ENCODE assay signal across 20 cellular contexts in genomic region chr9:37974506-37975173, GRCh38.
A peak's percentile ranks its signal among the peaks of the same experiment; 100 is the strongest.
DNase-seq lines count a peak whose midpoint lies in the region; ATAC-seq and TF ChIP-seq lines count a peak whose summit lies in the region.
"Had no signal": no experiment of that assay in that cellular context is flagged by ENCODE, and none has a peak within 500 bp of the region (broad histone marks: within the 10 kb centered on the region; RNA-seq: fewer than 3 reads in every experiment).

No MANE protein-coding gene starts in this region.

- 66% methylated on average over 16 of the region's 18 CpGs for WGBS in SK-N-SH (ENCODE audit: low lambda C conversion rate)
- WGBS in endodermal cell (ENCODE audit: insufficient coverage in 1 of 2, insufficient read length in 1 of 2), 2 experiments = 87 to 92% methylated on average over 13 to 18 of the region's 18 CpGs

- POLR2A ChIA-PET in SK-N-SH (lab: Yijun Ruan, JAX) = no interaction called here
- POLR2A ChIA-PET in CD8-positive, alpha-beta T cell (lab: Charles Lee) = no interaction called here

- H3F3A ChIP-seq in SK-N-SH (replicated peaks; ENCODE audit: insufficient read depth) = peaks cover 10% of the 10 kb centered on the region

- TF ChIP-seq CTCF in SK-N-SH (IDR thresholded peaks at IDR 0.05) (no peak), osteoblast (IDR thresholded peaks at IDR 0.05; ENCODE audit: extremely low read depth, low read depth, low read length) (no peak), endodermal cell (conservative IDR thresholded peaks at IDR 0.05) (no peak)
- TF ChIP-seq CTCF in CD8-positive, alpha-beta T cell (IDR thresholded peaks at IDR 0.05) = no peak

- no peak overlapping the region for H3K4me3 Mint-ChIP-seq in CD8-positive, alpha-beta T cell
- no peak overlapping the region for H3K4me3 Mint-ChIP-seq in endodermal cell
- H3K4me3 Mint-ChIP-seq: CD4-positive, alpha-beta memory T cell; immature natural killer cell; natural killer cell had no signal

- no peaks in the 10 kb centered on the region for H3K4me1 Mint-ChIP-seq in CD8-positive, alpha-beta T cell (ENCODE audit: low read depth)
- H3K4me1 Mint-ChIP-seq in endodermal cell = peaks cover 13% of the 10 kb centered on the region
- H3K4me1 Mint-ChIP-seq: CD4-positive, alpha-beta memory T cell; immature natural killer cell; natural killer cell had no signal

- peaks cover 2% of the 10 kb centered on the region for H3K27me3 Mint-ChIP-seq in CD8-positive, alpha-beta T cell (ENCODE audit: low read depth)
- no peaks in the 10 kb centered on the region for H3K27me3 Mint-ChIP-seq in endodermal cell (ENCODE audit: insufficient read depth)

- H3K36me3 Mint-ChIP-seq in CD8-positive, alpha-beta T cell = no peaks in the 10 kb centered on the region
- peaks cover 56% of the 10 kb centered on the region for H3K36me3 Mint-ChIP-seq in endodermal cell (ENCODE audit: low read depth)
- H3K36me3 Mint-ChIP-seq: CD4-positive, alpha-beta memory T cell; immature natural killer cell; natural killer cell had no signal

- H3K9me3 Mint-ChIP-seq in CD8-positive, alpha-beta T cell = no peaks in the 10 kb centered on the region
- H3K9me3 Mint-ChIP-seq in endodermal cell = no peaks in the 10 kb centered on the region
- H3K9me3 Mint-ChIP-seq: CD4-positive, alpha-beta memory T cell; immature natural killer cell; natural killer cell had no signal

- no peaks in the 10 kb centered on the region for H3K27me3 ChIP-seq in SK-N-SH (ENCODE audit: insufficient read depth)
- no peaks in the 10 kb centered on the region for H3K27me3 ChIP-seq in osteoblast (ENCODE audit: insufficient read depth, low read length)
- no peaks in the 10 kb centered on the region for H3K27me3 ChIP-seq in CD8-positive, alpha-beta T cell (ENCODE audit: insufficient read depth, low read length)
- no peaks in the 10 kb centered on the region for H3K27me3 ChIP-seq in endodermal cell (ENCODE audit: control insufficient read depth, insufficient read depth, low read length, poor library complexity, severe bottlenecking)
- H3K27me3 ChIP-seq: upper lobe of left lung had no signal

- H2AFZ ChIP-seq in SK-N-SH (ENCODE audit: low read depth) (no peak overlapping the region), osteoblast (ENCODE audit: low read length) (no peak overlapping the region)

- peak overlapping the region; percentile 9 to 63; a peak in 3 of 4 replicates for H3K27ac ChIP-seq in SK-N-SH (ENCODE audit: low read depth in 2 of 2, low read length in 1 of 2)
- peak overlapping the region; percentile 92 for H3K27ac ChIP-seq in osteoblast (ENCODE audit: low read depth, low read length)
- no peak overlapping the region for H3K27ac ChIP-seq in CD8-positive, alpha-beta T cell (ENCODE audit: low read depth, low read length)
- no peak overlapping the region for H3K27ac ChIP-seq in endodermal cell (ENCODE audit: low read depth, low read length)
- H3K27ac ChIP-seq: upper lobe of left lung had no signal

- H4K20me1 ChIP-seq in SK-N-SH (ENCODE audit: insufficient read depth) (peaks cover 4% of the 10 kb centered on the region; the same call in 1 of the 2 replicates), osteoblast (ENCODE audit: insufficient read depth, low read length) (no peaks in the 10 kb centered on the region)

- H3K27ac Mint-ChIP-seq in CD8-positive, alpha-beta T cell = no peak overlapping the region
- no peak overlapping the region for H3K27ac Mint-ChIP-seq in endodermal cell
- H3K27ac Mint-ChIP-seq: CD4-positive, alpha-beta memory T cell; immature natural killer cell; natural killer cell had no signal

- H3K4me1 ChIP-seq in SK-N-SH (ENCODE audit: control insufficient read depth in 1 of 2, insufficient read depth in 2 of 2, low read depth in 1 of 2, low read length in 1 of 2) = peaks cover 32 to 38% of the 10 kb centered on the region in 2 experiments
- peaks cover 34% of the 10 kb centered on the region for H3K4me1 ChIP-seq in osteoblast (ENCODE audit: insufficient read depth, low read length)
- no peaks in the 10 kb centered on the region for H3K4me1 ChIP-seq in CD8-positive, alpha-beta T cell (ENCODE audit: insufficient read depth, low read length)
- no peaks in the 10 kb centered on the region for H3K4me1 ChIP-seq in endodermal cell (ENCODE audit: control insufficient read depth, insufficient read depth, low read length)

- peak in 1 of 2 experiments; percentile 36; a peak in 1 of 4 replicates for TF ChIP-seq EP300 in SK-N-SH (IDR thresholded peaks at IDR 0.05; ENCODE audit: borderline replicate concordance in 1 of 2, low read depth in 1 of 2, low read length in 1 of 2)

- CTCF ChIA-PET in SK-N-SH (lab: Yijun Ruan, JAX) = interaction anchor here (0.9 to 4.2 kb wide), 2 partner anchors 44 to 61 kb away, joined by 3 to 15 read pairs; no protein-coding TSS in a partner anchor
- CTCF ChIA-PET in CD8-positive, alpha-beta T cell (lab: Charles Lee) = no interaction called here

- no peak overlapping the region for H3K4me3 ChIP-seq in SK-N-SH (ENCODE audit: low read depth in 2 of 2, low read length in 1 of 2)
- no peak overlapping the region for H3K4me3 ChIP-seq in osteoblast (ENCODE audit: insufficient read depth, low read length)
- H3K4me3 ChIP-seq in CD8-positive, alpha-beta T cell (ENCODE audit: low read depth, low read length) = no peak overlapping the region
- H3K4me3 ChIP-seq in endodermal cell (ENCODE audit: low read length) = no peak overlapping the region
- H3K4me3 ChIP-seq: upper lobe of left lung had no signal

- H3K79me2 ChIP-seq in SK-N-SH (ENCODE audit: insufficient read depth) = peaks cover 98% of the 10 kb centered on the region
- peaks cover 24% of the 10 kb centered on the region for H3K79me2 ChIP-seq in osteoblast (ENCODE audit: insufficient read depth, low read length)

- intact Hi-C loops in CD8-positive, alpha-beta T cell (cut with DNase I, micrococcal nuclease) = no loop called here

- TF ChIP-seq RAD21 in SK-N-SH (IDR thresholded peaks at IDR 0.05; ENCODE audit: low read length) = no peak

- peaks cover 22 to 24% of the 10 kb centered on the region in 2 experiments for H3K36me3 ChIP-seq in SK-N-SH (replicated peaks in 1 of 2; ENCODE audit: control insufficient read depth in 1 of 2, insufficient read depth in 2 of 2, low read length in 1 of 2)
- peaks cover 4% of the 10 kb centered on the region for H3K36me3 ChIP-seq in osteoblast (ENCODE audit: insufficient read depth, low read length)
- no peaks in the 10 kb centered on the region for H3K36me3 ChIP-seq in CD8-positive, alpha-beta T cell (ENCODE audit: insufficient read depth, low read length)
- H3K36me3 ChIP-seq in endodermal cell (ENCODE audit: control insufficient read depth, insufficient read depth, low read length) = peaks cover 66% of the 10 kb centered on the region

- no peak overlapping the region for H3K4me2 ChIP-seq in SK-N-SH
- H3K4me2 ChIP-seq in osteoblast (ENCODE audit: insufficient read depth, low read length) = no peak overlapping the region

- H3K9ac ChIP-seq in SK-N-SH = no peak overlapping the region
- H3K9ac ChIP-seq in endodermal cell (ENCODE audit: extremely low read depth, low read length, poor library complexity, severe bottlenecking) = no peak overlapping the region

- H3K9me3 ChIP-seq in SK-N-SH (no peaks in the 10 kb centered on the region), osteoblast (ENCODE audit: low read depth, low read length) (no peaks in the 10 kb centered on the region), endodermal cell (ENCODE audit: control insufficient read depth, low read length) (no peaks in the 10 kb centered on the region)
- no peaks in the 10 kb centered on the region for H3K9me3 ChIP-seq in CD8-positive, alpha-beta T cell (ENCODE audit: low read length)
- H3K9me3 ChIP-seq: upper lobe of left lung had no signal

- ATAC-seq in CD8-positive, alpha-beta T cell = no peak
- no peak for ATAC-seq in HG03045 (IDR thresholded peaks at IDR 0.05; ENCODE audit: unreplicated experiment)
- ATAC-seq: natural killer cell, Right ventricle myocardium inferior had no signal

- DNase-seq in EH (ENCODE audit: low read depth) (peak; percentile 78), SK-N-SH (no peak), iPS DF 19.7 (ENCODE audit: low read depth, low spot score) (peak; percentile 30), osteoblast (ENCODE audit: insufficient read length, low spot score, missing footprints) (peak; percentile 80), endodermal cell (no peak), foreskin melanocyte (no peak)
- DNase-seq in CD8-positive, alpha-beta T cell = no peak
- DNase-seq: ACHN; activated naive CD4-positive, alpha-beta T cell; CD4-positive, alpha-beta memory T cell; cortex of kidney; DMS79; immature natural killer cell; natural killer cell; NCI-H187 treated with DMSO at 0.1 percent for 48 hours; stimulated activated naive CD4-positive, alpha-beta T cell; T-helper 1 cell; upper lobe of left lung had no signal

- no peaks in the 10 kb centered on the region for H3K9me2 ChIP-seq in SK-N-SH

TF ChIP-seq in SK-N-SH, 30 proteins besides CTCF, POLR2A, EP300 and RAD21:
- TF ChIP-seq NRF1 (IDR thresholded peaks at IDR 0.05; ENCODE audit: low read depth, low read length) (no peak), MAX (IDR thresholded peaks at IDR 0.05; ENCODE audit: low read depth) (peak; percentile 12; the same call in 1 of the 2 replicates), TCF12 (IDR thresholded peaks at IDR 0.05) (peak; percentile 35; the same call in 1 of the 2 replicates), JUND (IDR thresholded peaks at IDR 0.05) (0 out of 2 replicates have a peak, but pooled peaks have one; percentile 16), USF1 (IDR thresholded peaks at IDR 0.05; ENCODE audit: borderline replicate concordance, low read depth) (no peak), FOSL2 (IDR thresholded peaks at IDR 0.05; ENCODE audit: borderline replicate concordance, low read depth) (0 out of 2 replicates have a peak, but pooled peaks have one; percentile 37)

Comparison
In these comparisons a context has a peak if more than half of its experiments do, and no peak if none do; other contexts are left out.
1. DNase-seq: peak in EH (single experiment), iPS DF 19.7 (single experiment) and osteoblast (single experiment); none in SK-N-SH (single experiment), CD8-positive, alpha-beta T cell (0 of 7), endodermal cell (single experiment) and foreskin melanocyte (single experiment).
2. H3K27ac ChIP-seq: peak in SK-N-SH (2 of 2) and osteoblast (single experiment); none in CD8-positive, alpha-beta T cell (single experiment) and endodermal cell (single experiment).